In the genomic region with DNA sequence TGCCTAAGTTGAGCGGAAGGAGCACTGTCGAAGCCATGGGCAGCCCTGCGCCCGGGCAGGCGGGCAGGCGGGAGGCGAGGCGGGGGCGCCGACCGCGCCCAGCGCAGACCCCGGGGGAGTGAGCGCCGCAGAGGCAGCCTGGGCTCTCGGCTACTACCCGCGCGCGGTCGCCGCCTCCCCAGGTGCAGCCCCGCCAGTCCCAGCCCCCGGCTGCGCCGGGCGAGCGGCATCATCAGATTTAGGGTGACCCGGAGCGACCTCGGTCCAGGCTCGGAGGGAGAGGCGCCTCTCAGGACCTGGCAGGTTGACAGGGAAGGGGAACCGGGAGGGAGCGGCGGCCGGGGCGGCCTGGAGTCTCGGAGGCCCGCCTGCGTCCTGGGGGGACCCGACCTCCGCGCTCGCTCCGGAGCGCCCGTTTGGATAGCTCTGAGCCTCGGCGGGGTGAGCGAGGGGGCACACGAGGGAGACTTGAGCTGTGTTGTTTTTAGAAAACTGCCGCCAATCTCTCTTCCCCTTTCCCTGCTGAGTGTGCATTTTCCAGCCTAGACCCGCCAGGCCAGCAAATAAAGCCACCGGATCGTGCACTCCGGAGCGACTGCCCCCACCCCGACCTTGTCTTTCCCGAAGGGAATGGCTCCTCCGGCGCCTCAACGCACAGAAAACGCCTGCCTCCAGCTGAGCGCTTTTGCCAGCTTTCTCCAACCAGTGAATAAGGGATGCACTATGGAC, we compare ENCODE assay signal across 8 cellular contexts. TPM values are rescaled to one million over a fixed set of nuclear protein-coding genes. Genes with fewer than 3 reads are reported as not detected.
A peak's percentile ranks its signal among the peaks of the same experiment; 100 is the strongest.
DNase-seq lines count a peak whose midpoint lies in the region; ATAC-seq, FAIRE-seq and TF ChIP-seq lines count a peak whose summit lies in the region.

No MANE protein-coding gene starts in this region.

- CTCF ChIA-PET in CD8-positive, alpha-beta memory T cell (lab: Charles Lee): no interaction called here
- CTCF ChIA-PET in MCF 10A (lab: Yijun Ruan, JAX): interaction anchor here (0.6 to 6.7 kb wide), 5 partner anchors 144 to 1301 kb away, joined by 3 to 46 read pairs (median 3); no protein-coding TSS in a partner anchor

- WGBS in small intestine, 3 donors: 1 to 9% (median 2%) methylated on average over 47 to 66 of the region's 66 CpGs

- POLR2A ChIA-PET in CD8-positive, alpha-beta memory T cell (lab: Charles Lee): no interaction called here
- POLR2A ChIA-PET in MCF 10A (lab: Yijun Ruan, JAX): no interaction called here

- H3K27me3 Mint-ChIP-seq in CD8-positive, alpha-beta memory T cell: peaks cover 31 to 54% of the 10 kb centered on the region in 2 donors
- no peaks in the 10 kb centered on the region for H3K27me3 Mint-ChIP-seq in MCF 10A (ENCODE audit: insufficient read depth, unreplicated experiment)

- no peak for DNase-seq in CD8-positive, alpha-beta memory T cell
- DNase-seq in M059J (ENCODE audit: low read depth) (peak; percentile 53), MCF 10A (ENCODE audit: unreplicated experiment) (no peak), iris pigment epithelial cell (ENCODE audit: low read depth) (peak; percentile 58), small intestine (peak; percentile 29), GDM1 (lab: John Stamatoyannopoulos, UW) (no peak), AML-193 (lab: John Stamatoyannopoulos, UW) (no peak)

- ATAC-seq in HG03521 (IDR thresholded peaks at IDR 0.05; ENCODE audit: unreplicated experiment): no peak

- no peak overlapping the region for H3K27ac ChIP-seq in CD8-positive, alpha-beta memory T cell (ENCODE audit: low read depth, low read length)
- H3K27ac ChIP-seq in small intestine (ENCODE audit: low read depth in 1 of 2, low read length in 1 of 2): peak overlapping the region; percentile 0 to 90

- peaks cover 30% of the 10 kb centered on the region for H3K27me3 ChIP-seq in CD8-positive, alpha-beta memory T cell (ENCODE audit: insufficient read depth, low read length, poor library complexity, severe bottlenecking)
- H3K27me3 ChIP-seq in small intestine (ENCODE audit: control insufficient read depth in 2 of 2, insufficient read depth in 2 of 2, low read length in 2 of 2): no peaks in the 10 kb centered on the region

- BruUV-seq in MCF 10A (replicated peaks; lab: Mats Ljungman, UMichigan): no TSS peak

- peaks cover 19 to 38% (median 24%) of the 10 kb centered on the region in 3 donors for H3K4me1 Mint-ChIP-seq in CD8-positive, alpha-beta memory T cell
- peaks cover 19% of the 10 kb centered on the region for H3K4me1 Mint-ChIP-seq in MCF 10A (ENCODE audit: insufficient read depth, unreplicated experiment)

- no peaks in the 10 kb centered on the region for H3K9me3 ChIP-seq in CD8-positive, alpha-beta memory T cell (ENCODE audit: low read length)
- H3K9me3 ChIP-seq in small intestine (ENCODE audit: control insufficient read depth, low read depth): no peaks in the 10 kb centered on the region

- intact Hi-C loops in MCF 10A (cut with micrococcal nuclease): loop anchor here (10.0 kb wide), 5 partner anchors 218 to 918 kb away; no protein-coding TSS in a partner anchor

- no peaks in the 10 kb centered on the region for H3K9me3 Mint-ChIP-seq in CD8-positive, alpha-beta memory T cell
- H3K9me3 Mint-ChIP-seq in MCF 10A (ENCODE audit: unreplicated experiment): no peaks in the 10 kb centered on the region

- H3K4me3 ChIP-seq in CD8-positive, alpha-beta memory T cell (ENCODE audit: low read length): no peak overlapping the region
- peak overlapping the region in 1 of 2 donors; percentile 64 for H3K4me3 ChIP-seq in small intestine (ENCODE audit: low read depth in 1 of 2, low read length in 2 of 2)

- no peaks in the 10 kb centered on the region for H3K36me3 ChIP-seq in CD8-positive, alpha-beta memory T cell (ENCODE audit: insufficient read depth, low read length)
- no peaks in the 10 kb centered on the region for H3K36me3 ChIP-seq in small intestine (ENCODE audit: control insufficient read depth in 2 of 2, insufficient read depth in 2 of 2, low read length in 2 of 2)

- no peak overlapping the region for H3K27ac Mint-ChIP-seq in CD8-positive, alpha-beta memory T cell
- peak overlapping the region; percentile 19 for H3K27ac Mint-ChIP-seq in MCF 10A (ENCODE audit: low read depth, unreplicated experiment)

- TF ChIP-seq CTCF in MCF 10A (IDR thresholded peaks at IDR 0.05; ENCODE audit: unreplicated experiment): no peak

- FAIRE-seq in small intestine (lab: Jason Lieb, UNC): no peak

- H3K4me1 ChIP-seq in CD8-positive, alpha-beta memory T cell (ENCODE audit: insufficient read depth, low read length): peaks cover 9% of the 10 kb centered on the region
- H3K4me1 ChIP-seq in small intestine (ENCODE audit: control insufficient read depth in 2 of 2, insufficient read depth in 1 of 2, low read depth in 1 of 2, low read length in 1 of 2): no peaks in the 10 kb centered on the region

- H3K36me3 Mint-ChIP-seq in CD8-positive, alpha-beta memory T cell: peaks cover 0 to 2% (median 0%) of the 10 kb centered on the region in 3 donors
- H3K36me3 Mint-ChIP-seq in MCF 10A (ENCODE audit: insufficient read depth, unreplicated experiment): no peaks in the 10 kb centered on the region

- H3K4me3 Mint-ChIP-seq in CD8-positive, alpha-beta memory T cell: peak overlapping the region in 6 of 7 donors; percentile 43 to 76 (median 61)
- H3K4me3 Mint-ChIP-seq in MCF 10A (ENCODE audit: unreplicated experiment): peak overlapping the region; percentile 94

RNA-seq across cellular contexts. Expression of a gene that starts 2.3 kb away (rescaled TPM):
- 1 to 10 TPM; 2.1 to 2.2 TPM for total RNA-seq in CD8-positive, alpha-beta memory T cell
- polyA plus RNA-seq in CD8-positive, alpha-beta memory T cell: not detected
- 73.1 and 106 TPM in 2 replicates for total RNA-seq in M059J (2014; rRNA removed; shearing (Covaris generic))
- total RNA-seq in MCF 10A (2022): 66.6 and 117 TPM in 2 replicates
- polyA plus RNA-seq in small intestine: 10 to 100 TPM in 1 of 3 donors, 1 to 10 TPM in 2; 2.5 to 22.0 (median 3.0) TPM

Comparison
In these comparisons a context has a peak if more than half of its experiments do, and no peak if none do; other contexts are left out.
1. DNase-seq: peak in M059J (single experiment), iris pigment epithelial cell (single experiment) and small intestine (single experiment); none in CD8-positive, alpha-beta memory T cell (0 of 5), MCF 10A (single experiment), GDM1 (single experiment) and AML-193 (0 of 2).
2. RNA of a gene that starts 2.3 kb away (total RNA-seq): 73.1 to 106 TPM in M059J and 66.6 to 117 TPM in MCF 10A; 2.1 to 2.2 TPM in CD8-positive, alpha-beta memory T cell; every median in the first group is over 10 times any median in the second.